ENCODE assay signal across 2 cellular contexts in the genomic region with DNA sequence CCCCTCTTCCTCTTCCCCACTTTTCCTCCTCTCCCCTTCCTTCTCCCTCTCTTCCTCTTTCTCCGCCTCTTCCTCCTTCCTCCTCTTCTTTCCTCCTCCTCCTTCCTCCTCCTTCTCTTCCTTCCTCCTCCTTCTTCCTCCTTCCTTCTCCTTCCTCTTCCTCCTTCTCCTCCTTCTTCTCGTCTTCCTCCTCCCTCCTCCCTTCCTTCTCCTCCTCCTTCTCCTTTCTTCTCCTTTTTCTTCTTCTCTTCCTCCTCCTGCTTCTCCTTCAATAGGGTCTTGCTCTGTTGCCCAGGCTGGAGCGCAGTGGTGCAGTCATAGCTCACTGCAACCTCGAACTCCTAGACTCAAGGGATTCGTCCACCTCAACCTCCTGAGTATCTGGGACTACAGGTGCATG.
TF ChIP-seq lines count a peak whose summit lies in the region.

No MANE protein-coding gene starts in this region.

TF ChIP-seq in HepG2, 621 proteins besides CTCF, POLR2A, EP300 and RAD21:
- TF ChIP-seq NONO (IDR thresholded peaks at IDR 0.05) (0 out of 2 replicates have a peak, but pooled peaks have one; percentile 73), NONO (CRISPR knock-in tag; conservative IDR thresholded peaks at IDR 0.05) (no peak), PHF21A (CRISPR knock-in tag; IDR thresholded peaks at IDR 0.05) (no peak), ZSCAN22 (CRISPR knock-in tag; IDR thresholded peaks at IDR 0.05) (no peak), FOXK2 (IDR thresholded peaks at IDR 0.05) (0 out of 2 replicates have a peak, but pooled peaks have one; percentile 9)

TF ChIP-seq in H1, 55 proteins besides CTCF, POLR2A, EP300 and RAD21:
- TF ChIP-seq CBX5 (IDR thresholded peaks at IDR 0.05; ENCODE audit: low read depth, low read length): no peak
